Comparison of ENCODE assay signal across 1 cellular context in genomic region chr3:149356630-149357029, GRCh38.
TF ChIP-seq lines count a peak whose summit lies in the region.

No MANE protein-coding gene starts in this region.

TF ChIP-seq in IMR-90, 13 proteins besides CTCF, POLR2A, EP300 and RAD21:
- TF ChIP-seq, protein P1, sequence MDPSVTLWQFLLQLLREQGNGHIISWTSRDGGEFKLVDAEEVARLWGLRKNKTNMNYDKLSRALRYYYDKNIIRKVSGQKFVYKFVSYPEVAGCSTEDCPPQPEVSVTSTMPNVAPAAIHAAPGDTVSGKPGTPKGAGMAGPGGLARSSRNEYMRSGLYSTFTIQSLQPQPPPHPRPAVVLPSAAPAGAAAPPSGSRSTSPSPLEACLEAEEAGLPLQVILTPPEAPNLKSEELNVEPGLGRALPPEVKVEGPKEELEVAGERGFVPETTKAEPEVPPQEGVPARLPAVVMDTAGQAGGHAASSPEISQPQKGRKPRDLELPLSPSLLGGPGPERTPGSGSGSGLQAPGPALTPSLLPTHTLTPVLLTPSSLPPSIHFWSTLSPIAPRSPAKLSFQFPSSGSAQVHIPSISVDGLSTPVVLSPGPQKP (IDR thresholded peaks at IDR 0.05; ENCODE audit: borderline replicate concordance, low read depth, low read length): no peak
- no peak for TF ChIP-seq RCOR1 (IDR thresholded peaks at IDR 0.05; ENCODE audit: insufficient replicate concordance, low read length)
- TF ChIP-seq CEBPB (IDR thresholded peaks at IDR 0.05; ENCODE audit: low read depth, low read length): no peak
- no peak for TF ChIP-seq CHD1 (IDR thresholded peaks at IDR 0.05; ENCODE audit: low read depth, low read length)
- no peak for TF ChIP-seq MAFK (IDR thresholded peaks at IDR 0.05; ENCODE audit: low read depth, low read length)
- TF ChIP-seq NFE2L2 (IDR thresholded peaks at IDR 0.05; ENCODE audit: low read depth, low read length): no peak
- no peak for TF ChIP-seq FOS (IDR thresholded peaks at IDR 0.05; ENCODE audit: low read depth, low read length)
- no peak for TF ChIP-seq MAZ (IDR thresholded peaks at IDR 0.05; ENCODE audit: borderline replicate concordance, low read depth, low read length)
- TF ChIP-seq, protein P2, sequence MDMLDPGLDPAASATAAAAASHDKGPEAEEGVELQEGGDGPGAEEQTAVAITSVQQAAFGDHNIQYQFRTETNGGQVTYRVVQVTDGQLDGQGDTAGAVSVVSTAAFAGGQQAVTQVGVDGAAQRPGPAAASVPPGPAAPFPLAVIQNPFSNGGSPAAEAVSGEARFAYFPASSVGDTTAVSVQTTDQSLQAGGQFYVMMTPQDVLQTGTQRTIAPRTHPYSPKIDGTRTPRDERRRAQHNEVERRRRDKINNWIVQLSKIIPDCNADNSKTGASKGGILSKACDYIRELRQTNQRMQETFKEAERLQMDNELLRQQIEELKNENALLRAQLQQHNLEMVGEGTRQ (IDR thresholded peaks at IDR 0.05; ENCODE audit: low read depth, low read length): no peak
- TF ChIP-seq RFX5 (IDR thresholded peaks at IDR 0.05; ENCODE audit: low read depth, low read length): no peak
- TF ChIP-seq SMC3 (IDR thresholded peaks at IDR 0.05; ENCODE audit: low read depth, low read length): no peak
- no peak for TF ChIP-seq MXI1 (IDR thresholded peaks at IDR 0.05; ENCODE audit: borderline replicate concordance, low read depth, low read length)
- TF ChIP-seq BHLHE40 (IDR thresholded peaks at IDR 0.05; ENCODE audit: low read depth, low read length): no peak
